1 cellular context compared by ENCODE assay signal in genomic region chr6:36196049-36196879, GRCh38.
TF ChIP-seq lines count a peak whose summit lies in the region.

TSS of gene BRPF3 (plus strand) at chr6:36196744. CDS start at chr6:36200323, 3,579 bp downstream.

TF ChIP-seq in HepG2, 621 proteins besides CTCF, POLR2A, EP300 and RAD21 (continued from another document and continues in another):
- TF ChIP-seq, protein P1, sequence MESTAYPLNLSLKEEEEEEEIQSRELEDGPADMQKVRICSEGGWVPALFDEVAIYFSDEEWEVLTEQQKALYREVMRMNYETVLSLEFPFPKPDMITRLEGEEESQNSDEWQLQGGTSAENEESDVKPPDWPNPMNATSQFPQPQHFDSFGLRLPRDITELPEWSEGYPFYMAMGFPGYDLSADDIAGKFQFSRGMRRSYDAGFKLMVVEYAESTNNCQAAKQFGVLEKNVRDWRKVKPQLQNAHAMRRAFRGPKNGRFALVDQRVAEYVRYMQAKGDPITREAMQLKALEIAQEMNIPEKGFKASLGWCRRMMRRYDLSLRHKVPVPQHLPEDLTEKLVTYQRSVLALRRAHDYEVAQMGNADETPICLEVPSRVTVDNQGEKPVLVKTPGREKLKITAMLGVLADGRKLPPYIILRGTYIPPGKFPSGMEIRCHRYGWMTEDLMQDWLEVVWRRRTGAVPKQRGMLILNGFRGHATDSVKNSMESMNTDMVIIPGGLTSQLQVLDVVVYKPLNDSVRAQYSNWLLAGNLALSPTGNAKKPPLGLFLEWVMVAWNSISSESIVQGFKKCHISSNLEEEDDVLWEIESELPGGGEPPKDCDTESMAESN (CRISPR knock-in tag; conservative IDR thresholded peaks at IDR 0.05): peak; percentile 42; the same call in 1 of the 2 replicates
- TF ChIP-seq CENPT (CRISPR knock-in tag; IDR thresholded peaks at IDR 0.05; ENCODE audit: low read depth): no peak
- TF ChIP-seq, protein P2, sequence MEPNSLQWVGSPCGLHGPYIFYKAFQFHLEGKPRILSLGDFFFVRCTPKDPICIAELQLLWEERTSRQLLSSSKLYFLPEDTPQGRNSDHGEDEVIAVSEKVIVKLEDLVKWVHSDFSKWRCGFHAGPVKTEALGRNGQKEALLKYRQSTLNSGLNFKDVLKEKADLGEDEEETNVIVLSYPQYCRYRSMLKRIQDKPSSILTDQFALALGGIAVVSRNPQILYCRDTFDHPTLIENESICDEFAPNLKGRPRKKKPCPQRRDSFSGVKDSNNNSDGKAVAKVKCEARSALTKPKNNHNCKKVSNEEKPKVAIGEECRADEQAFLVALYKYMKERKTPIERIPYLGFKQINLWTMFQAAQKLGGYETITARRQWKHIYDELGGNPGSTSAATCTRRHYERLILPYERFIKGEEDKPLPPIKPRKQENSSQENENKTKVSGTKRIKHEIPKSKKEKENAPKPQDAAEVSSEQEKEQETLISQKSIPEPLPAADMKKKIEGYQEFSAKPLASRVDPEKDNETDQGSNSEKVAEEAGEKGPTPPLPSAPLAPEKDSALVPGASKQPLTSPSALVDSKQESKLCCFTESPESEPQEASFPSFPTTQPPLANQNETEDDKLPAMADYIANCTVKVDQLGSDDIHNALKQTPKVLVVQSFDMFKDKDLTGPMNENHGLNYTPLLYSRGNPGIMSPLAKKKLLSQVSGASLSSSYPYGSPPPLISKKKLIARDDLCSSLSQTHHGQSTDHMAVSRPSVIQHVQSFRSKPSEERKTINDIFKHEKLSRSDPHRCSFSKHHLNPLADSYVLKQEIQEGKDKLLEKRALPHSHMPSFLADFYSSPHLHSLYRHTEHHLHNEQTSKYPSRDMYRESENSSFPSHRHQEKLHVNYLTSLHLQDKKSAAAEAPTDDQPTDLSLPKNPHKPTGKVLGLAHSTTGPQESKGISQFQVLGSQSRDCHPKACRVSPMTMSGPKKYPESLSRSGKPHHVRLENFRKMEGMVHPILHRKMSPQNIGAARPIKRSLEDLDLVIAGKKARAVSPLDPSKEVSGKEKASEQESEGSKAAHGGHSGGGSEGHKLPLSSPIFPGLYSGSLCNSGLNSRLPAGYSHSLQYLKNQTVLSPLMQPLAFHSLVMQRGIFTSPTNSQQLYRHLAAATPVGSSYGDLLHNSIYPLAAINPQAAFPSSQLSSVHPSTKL (CRISPR knock-in tag; IDR thresholded peaks at IDR 0.05): peak; percentile 25; the same call in 1 of the 2 replicates
- TF ChIP-seq SETDB1 (CRISPR knock-in tag; IDR thresholded peaks at IDR 0.05; ENCODE audit: borderline replicate concordance): no peak
- peak; percentile 91 for TF ChIP-seq CCDC6 (CRISPR knock-in tag; IDR thresholded peaks at IDR 0.05)
- TF ChIP-seq ZMYM4 (CRISPR knock-in tag; IDR thresholded peaks at IDR 0.05): no peak
- no peak for TF ChIP-seq HOXA5 (CRISPR knock-in tag; IDR thresholded peaks at IDR 0.05)
- TF ChIP-seq GATAD2A (CRISPR knock-in tag; IDR thresholded peaks at IDR 0.05): no peak
- TF ChIP-seq, protein P3, sequence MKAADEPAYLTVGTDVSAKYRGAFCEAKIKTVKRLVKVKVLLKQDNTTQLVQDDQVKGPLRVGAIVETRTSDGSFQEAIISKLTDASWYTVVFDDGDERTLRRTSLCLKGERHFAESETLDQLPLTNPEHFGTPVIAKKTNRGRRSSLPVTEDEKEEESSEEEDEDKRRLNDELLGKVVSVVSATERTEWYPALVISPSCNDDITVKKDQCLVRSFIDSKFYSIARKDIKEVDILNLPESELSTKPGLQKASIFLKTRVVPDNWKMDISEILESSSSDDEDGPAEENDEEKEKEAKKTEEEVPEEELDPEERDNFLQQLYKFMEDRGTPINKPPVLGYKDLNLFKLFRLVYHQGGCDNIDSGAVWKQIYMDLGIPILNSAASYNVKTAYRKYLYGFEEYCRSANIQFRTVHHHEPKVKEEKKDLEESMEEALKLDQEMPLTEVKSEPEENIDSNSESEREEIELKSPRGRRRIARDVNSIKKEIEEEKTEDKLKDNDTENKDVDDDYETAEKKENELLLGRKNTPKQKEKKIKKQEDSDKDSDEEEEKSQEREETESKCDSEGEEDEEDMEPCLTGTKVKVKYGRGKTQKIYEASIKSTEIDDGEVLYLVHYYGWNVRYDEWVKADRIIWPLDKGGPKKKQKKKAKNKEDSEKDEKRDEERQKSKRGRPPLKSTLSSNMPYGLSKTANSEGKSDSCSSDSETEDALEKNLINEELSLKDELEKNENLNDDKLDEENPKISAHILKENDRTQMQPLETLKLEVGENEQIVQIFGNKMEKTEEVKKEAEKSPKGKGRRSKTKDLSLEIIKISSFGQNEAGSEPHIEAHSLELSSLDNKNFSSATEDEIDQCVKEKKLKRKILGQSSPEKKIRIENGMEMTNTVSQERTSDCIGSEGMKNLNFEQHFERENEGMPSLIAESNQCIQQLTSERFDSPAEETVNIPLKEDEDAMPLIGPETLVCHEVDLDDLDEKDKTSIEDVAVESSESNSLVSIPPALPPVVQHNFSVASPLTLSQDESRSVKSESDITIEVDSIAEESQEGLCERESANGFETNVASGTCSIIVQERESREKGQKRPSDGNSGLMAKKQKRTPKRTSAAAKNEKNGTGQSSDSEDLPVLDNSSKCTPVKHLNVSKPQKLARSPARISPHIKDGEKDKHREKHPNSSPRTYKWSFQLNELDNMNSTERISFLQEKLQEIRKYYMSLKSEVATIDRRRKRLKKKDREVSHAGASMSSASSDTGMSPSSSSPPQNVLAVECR (CRISPR knock-in tag; IDR thresholded peaks at IDR 0.05; ENCODE audit: borderline replicate concordance): peak; percentile 64; the same call in 1 of the 2 replicates
- TF ChIP-seq CBX1 (IDR thresholded peaks at IDR 0.05; ENCODE audit: low read depth): no peak
- peak; percentile 44 for TF ChIP-seq ZNF547 (CRISPR knock-in tag; IDR thresholded peaks at IDR 0.05)
- peak; percentile 17; the same call in 1 of the 2 replicates for TF ChIP-seq ZNF777 (CRISPR knock-in tag; IDR thresholded peaks at IDR 0.05)
- TF ChIP-seq ZIK1 (CRISPR knock-in tag; IDR thresholded peaks at IDR 0.05; ENCODE audit: borderline replicate concordance, low read depth): no peak
- peak; percentile 51; the same call in 1 of the 2 replicates for TF ChIP-seq ZGPAT (CRISPR knock-in tag; IDR thresholded peaks at IDR 0.05)
- no peak; the same call in 1 of the 2 replicates for TF ChIP-seq MED1 (CRISPR knock-in tag; IDR thresholded peaks at IDR 0.05)
- TF ChIP-seq, protein P4, sequence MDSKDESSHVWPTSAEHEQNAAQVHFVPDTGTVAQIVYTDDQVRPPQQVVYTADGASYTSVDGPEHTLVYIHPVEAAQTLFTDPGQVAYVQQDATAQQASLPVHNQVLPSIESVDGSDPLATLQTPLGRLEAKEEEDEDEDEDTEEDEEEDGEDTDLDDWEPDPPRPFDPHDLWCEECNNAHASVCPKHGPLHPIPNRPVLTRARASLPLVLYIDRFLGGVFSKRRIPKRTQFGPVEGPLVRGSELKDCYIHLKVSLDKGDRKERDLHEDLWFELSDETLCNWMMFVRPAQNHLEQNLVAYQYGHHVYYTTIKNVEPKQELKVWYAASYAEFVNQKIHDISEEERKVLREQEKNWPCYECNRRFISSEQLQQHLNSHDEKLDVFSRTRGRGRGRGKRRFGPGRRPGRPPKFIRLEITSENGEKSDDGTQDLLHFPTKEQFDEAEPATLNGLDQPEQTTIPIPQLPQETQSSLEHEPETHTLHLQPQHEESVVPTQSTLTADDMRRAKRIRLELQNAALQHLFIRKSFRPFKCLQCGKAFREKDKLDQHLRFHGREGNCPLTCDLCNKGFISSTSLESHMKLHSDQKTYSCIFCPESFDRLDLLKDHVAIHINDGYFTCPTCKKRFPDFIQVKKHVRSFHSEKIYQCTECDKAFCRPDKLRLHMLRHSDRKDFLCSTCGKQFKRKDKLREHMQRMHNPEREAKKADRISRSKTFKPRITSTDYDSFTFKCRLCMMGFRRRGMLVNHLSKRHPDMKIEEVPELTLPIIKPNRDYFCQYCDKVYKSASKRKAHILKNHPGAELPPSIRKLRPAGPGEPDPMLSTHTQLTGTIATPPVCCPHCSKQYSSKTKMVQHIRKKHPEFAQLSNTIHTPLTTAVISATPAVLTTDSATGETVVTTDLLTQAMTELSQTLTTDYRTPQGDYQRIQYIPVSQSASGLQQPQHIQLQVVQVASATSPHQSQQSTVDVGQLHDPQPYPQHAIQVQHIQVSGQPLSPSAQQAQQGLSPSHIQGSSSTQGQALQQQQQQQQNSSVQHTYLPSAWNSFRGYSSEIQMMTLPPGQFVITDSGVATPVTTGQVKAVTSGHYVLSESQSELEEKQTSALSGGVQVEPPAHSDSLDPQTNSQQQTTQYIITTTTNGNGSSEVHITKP (CRISPR knock-in tag; IDR thresholded peaks at IDR 0.05; ENCODE audit: low read depth): no peak
- no peak for TF ChIP-seq ZNF292 (CRISPR knock-in tag; IDR thresholded peaks at IDR 0.05; ENCODE audit: borderline replicate concordance, low read depth)
- TF ChIP-seq ZSCAN20 (CRISPR knock-in tag; IDR thresholded peaks at IDR 0.05; ENCODE audit: borderline replicate concordance): peak; percentile 7; the same call in 1 of the 2 replicates
- peak; percentile 6; the same call in 1 of the 2 replicates for TF ChIP-seq ZMAT3 (CRISPR knock-in tag; conservative IDR thresholded peaks at IDR 0.05)
- no peak for TF ChIP-seq ZNF709 (CRISPR knock-in tag; IDR thresholded peaks at IDR 0.05)
- no peak for TF ChIP-seq ZNF747 (CRISPR knock-in tag; IDR thresholded peaks at IDR 0.05; ENCODE audit: borderline replicate concordance)
- no peak for TF ChIP-seq SIX1 (CRISPR knock-in tag; IDR thresholded peaks at IDR 0.05; ENCODE audit: borderline replicate concordance)
- no peak; the same call in 1 of the 2 replicates for TF ChIP-seq ZNF343 (CRISPR knock-in tag; IDR thresholded peaks at IDR 0.05)
- TF ChIP-seq ZNF761 (CRISPR knock-in tag; conservative IDR thresholded peaks at IDR 0.05): no peak
- TF ChIP-seq, protein P5, sequence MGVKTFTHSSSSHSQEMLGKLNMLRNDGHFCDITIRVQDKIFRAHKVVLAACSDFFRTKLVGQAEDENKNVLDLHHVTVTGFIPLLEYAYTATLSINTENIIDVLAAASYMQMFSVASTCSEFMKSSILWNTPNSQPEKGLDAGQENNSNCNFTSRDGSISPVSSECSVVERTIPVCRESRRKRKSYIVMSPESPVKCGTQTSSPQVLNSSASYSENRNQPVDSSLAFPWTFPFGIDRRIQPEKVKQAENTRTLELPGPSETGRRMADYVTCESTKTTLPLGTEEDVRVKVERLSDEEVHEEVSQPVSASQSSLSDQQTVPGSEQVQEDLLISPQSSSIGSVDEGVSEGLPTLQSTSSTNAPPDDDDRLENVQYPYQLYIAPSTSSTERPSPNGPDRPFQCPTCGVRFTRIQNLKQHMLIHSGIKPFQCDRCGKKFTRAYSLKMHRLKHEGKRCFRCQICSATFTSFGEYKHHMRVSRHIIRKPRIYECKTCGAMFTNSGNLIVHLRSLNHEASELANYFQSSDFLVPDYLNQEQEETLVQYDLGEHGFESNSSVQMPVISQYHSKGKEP (CRISPR knock-in tag; IDR thresholded peaks at IDR 0.05): no peak
- peak; percentile 56 for TF ChIP-seq HOXA3 (CRISPR knock-in tag; IDR thresholded peaks at IDR 0.05)
- no peak for TF ChIP-seq ZNF232 (CRISPR knock-in tag; IDR thresholded peaks at IDR 0.05; ENCODE audit: borderline replicate concordance)
- TF ChIP-seq SP140L (CRISPR knock-in tag; IDR thresholded peaks at IDR 0.05; ENCODE audit: borderline replicate concordance): no peak
- TF ChIP-seq HIVEP1 (CRISPR knock-in tag; IDR thresholded peaks at IDR 0.05): peak; percentile 88
- TF ChIP-seq, protein P6, sequence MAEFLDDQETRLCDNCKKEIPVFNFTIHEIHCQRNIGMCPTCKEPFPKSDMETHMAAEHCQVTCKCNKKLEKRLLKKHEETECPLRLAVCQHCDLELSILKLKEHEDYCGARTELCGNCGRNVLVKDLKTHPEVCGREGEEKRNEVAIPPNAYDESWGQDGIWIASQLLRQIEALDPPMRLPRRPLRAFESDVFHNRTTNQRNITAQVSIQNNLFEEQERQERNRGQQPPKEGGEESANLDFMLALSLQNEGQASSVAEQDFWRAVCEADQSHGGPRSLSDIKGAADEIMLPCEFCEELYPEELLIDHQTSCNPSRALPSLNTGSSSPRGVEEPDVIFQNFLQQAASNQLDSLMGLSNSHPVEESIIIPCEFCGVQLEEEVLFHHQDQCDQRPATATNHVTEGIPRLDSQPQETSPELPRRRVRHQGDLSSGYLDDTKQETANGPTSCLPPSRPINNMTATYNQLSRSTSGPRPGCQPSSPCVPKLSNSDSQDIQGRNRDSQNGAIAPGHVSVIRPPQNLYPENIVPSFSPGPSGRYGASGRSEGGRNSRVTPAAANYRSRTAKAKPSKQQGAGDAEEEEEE (CRISPR knock-in tag; IDR thresholded peaks at IDR 0.05; ENCODE audit: borderline replicate concordance): no peak
- TF ChIP-seq GPBP1L1 (CRISPR knock-in tag; IDR thresholded peaks at IDR 0.05): no peak
- TF ChIP-seq ZBTB3 (CRISPR knock-in tag; IDR thresholded peaks at IDR 0.05; ENCODE audit: borderline replicate concordance, low read depth): no peak
- TF ChIP-seq TP53 (CRISPR knock-in tag; conservative IDR thresholded peaks at IDR 0.05): no peak
- TF ChIP-seq ZNF510 (CRISPR knock-in tag; IDR thresholded peaks at IDR 0.05; ENCODE audit: low read depth): peak; percentile 69; the same call in 1 of the 2 replicates
- TF ChIP-seq, protein P7, sequence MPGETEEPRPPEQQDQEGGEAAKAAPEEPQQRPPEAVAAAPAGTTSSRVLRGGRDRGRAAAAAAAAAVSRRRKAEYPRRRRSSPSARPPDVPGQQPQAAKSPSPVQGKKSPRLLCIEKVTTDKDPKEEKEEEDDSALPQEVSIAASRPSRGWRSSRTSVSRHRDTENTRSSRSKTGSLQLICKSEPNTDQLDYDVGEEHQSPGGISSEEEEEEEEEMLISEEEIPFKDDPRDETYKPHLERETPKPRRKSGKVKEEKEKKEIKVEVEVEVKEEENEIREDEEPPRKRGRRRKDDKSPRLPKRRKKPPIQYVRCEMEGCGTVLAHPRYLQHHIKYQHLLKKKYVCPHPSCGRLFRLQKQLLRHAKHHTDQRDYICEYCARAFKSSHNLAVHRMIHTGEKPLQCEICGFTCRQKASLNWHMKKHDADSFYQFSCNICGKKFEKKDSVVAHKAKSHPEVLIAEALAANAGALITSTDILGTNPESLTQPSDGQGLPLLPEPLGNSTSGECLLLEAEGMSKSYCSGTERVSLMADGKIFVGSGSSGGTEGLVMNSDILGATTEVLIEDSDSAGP (CRISPR knock-in tag; IDR thresholded peaks at IDR 0.05; ENCODE audit: borderline replicate concordance): peak; percentile 92
- TF ChIP-seq AKAP8 (CRISPR knock-in tag; IDR thresholded peaks at IDR 0.05): peak; percentile 90; the same call in 1 of the 2 replicates
- TF ChIP-seq ZMYM2 (CRISPR knock-in tag; IDR thresholded peaks at IDR 0.05): no peak
